9 cellular contexts compared by ENCODE assay signal in the genomic region with DNA sequence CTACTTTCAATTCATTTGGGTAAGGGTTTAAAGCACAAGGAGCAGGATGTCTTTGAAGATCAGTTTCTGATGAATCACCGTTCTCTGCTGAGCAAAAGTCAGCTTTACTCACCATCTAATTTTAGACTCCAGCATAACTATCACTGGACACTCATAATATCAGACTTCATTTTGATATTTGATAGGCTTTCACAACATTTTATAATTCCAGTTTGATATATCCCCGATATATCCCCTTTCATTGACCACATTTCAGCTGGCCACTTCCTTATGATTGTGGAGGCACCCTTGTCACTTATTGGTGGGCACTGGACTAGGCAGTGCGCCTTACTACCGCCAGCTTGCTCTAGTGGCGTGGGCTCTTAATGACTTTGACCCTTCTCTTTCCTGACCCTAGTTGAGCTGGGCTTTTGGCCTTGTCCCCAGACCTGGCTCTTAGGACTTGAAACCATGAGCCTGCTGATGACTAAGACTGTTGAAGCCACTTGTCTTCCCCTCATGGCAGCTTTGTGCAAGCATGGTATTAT. TPM values are rescaled to one million over a fixed set of nuclear protein-coding genes. Genes with fewer than 3 reads are reported as not detected.
A peak's percentile ranks its signal among the peaks of the same experiment; 100 is the strongest.
DNase-seq lines count a peak whose midpoint lies in the region; TF ChIP-seq lines count a peak whose summit lies in the region.
"Had no signal": no experiment of that assay in that cellular context is flagged by ENCODE, and none has a peak within 500 bp of the region (broad histone marks: within the 10 kb centered on the region; RNA-seq: fewer than 3 reads in every experiment).

No MANE protein-coding gene starts in this region.

- H3K27ac Mint-ChIP-seq in chondrocyte (ENCODE audit: unreplicated experiment): peak overlapping the region; percentile 87

- peaks cover 4% of the 10 kb centered on the region for H3K36me3 Mint-ChIP-seq in chondrocyte (ENCODE audit: low read depth)

- H3K27me3 Mint-ChIP-seq in chondrocyte (ENCODE audit: low read depth): peaks cover 12% of the 10 kb centered on the region

- TF ChIP-seq CTCF in chondrocyte (IDR thresholded peaks at IDR 0.05): no peak

- peak overlapping the region; percentile 24 for H3K4me3 Mint-ChIP-seq in chondrocyte (ENCODE audit: unreplicated experiment)

- DNase-seq in ELR (ENCODE audit: low read depth): peak; percentile 90
- DNase-seq in LHCN-M2 (ENCODE audit: low read depth): peak; percentile 90
- no peak for DNase-seq in chondrocyte (ENCODE audit: low spot score)
- peak; percentile 73 for DNase-seq in non-pigmented ciliary epithelial cell (ENCODE audit: low read depth)
- DNase-seq in NK-92 treated with Interleukin-12 subunit alpha and Interleukin-12 subunit beta, amount 100 ng/mL, for 24 hours (lab: John Stamatoyannopoulos, UW): no peak
- no peak for DNase-seq in GOT3 (lab: John Stamatoyannopoulos, UW)
- no peak for DNase-seq in activated naive CD4-positive, alpha-beta T cell treated with anti-CD3 and anti-CD28 coated beads, Interleukin-2, amount 50 U/mL, for 16 hours
- DNase-seq in NCI-H2171 (lab: John Stamatoyannopoulos, UW): no peak
- DNase-seq: cortex of kidney had no signal

- peaks cover 4% of the 10 kb centered on the region for H3K9me3 Mint-ChIP-seq in chondrocyte (ENCODE audit: low read depth)

- peaks cover 40% of the 10 kb centered on the region for H3K4me1 Mint-ChIP-seq in chondrocyte (ENCODE audit: low read depth)

RNA-seq across cellular contexts. Expression of gene CYSTM1, which starts 46.8 kb away (rescaled TPM):
- total RNA-seq in LHCN-M2 (2014; rRNA removed): 1.0 and 2.6 TPM in 2 replicates
- 10.1 TPM for polyA plus RNA-seq in LHCN-M2 (2012)
- total RNA-seq in chondrocyte: 11.4 to 24.9 TPM (median 23.3 TPM) in 3 replicates

Comparison
In these comparisons a context has a peak if more than half of its experiments do, and no peak if none do; other contexts are left out.
1. DNase-seq: peak in ELR (single experiment), LHCN-M2 (single experiment) and non-pigmented ciliary epithelial cell (single experiment); none in chondrocyte (single experiment), NK-92 treated with Interleukin-12 subunit alpha and Interleukin-12 subunit beta, amount 100 ng/mL, for 24 hours (single experiment), GOT3 (single experiment), activated naive CD4-positive, alpha-beta T cell treated with anti-CD3 and anti-CD28 coated beads, Interleukin-2, amount 50 U/mL, for 16 hours (single experiment) and NCI-H2171 (single experiment).